Comparison of ENCODE assay signal across 9 cellular contexts in genomic region chr5:170293273-170293672, GRCh38. TPM values are rescaled to one million over a fixed set of nuclear protein-coding genes. Genes with fewer than 3 reads are reported as not detected.
DNase-seq lines count a peak whose midpoint lies in the region; ATAC-seq, FAIRE-seq and TF ChIP-seq lines count a peak whose summit lies in the region.
"Had no signal": no experiment of that assay in that cellular context is flagged by ENCODE, and none has a peak within 500 bp of the region (broad histone marks: within the 10 kb centered on the region; RNA-seq: fewer than 3 reads in every experiment).

No MANE protein-coding gene starts in this region.

- peak in 1 of 2 donors; percentile 31 for TF ChIP-seq RAD21 in liver (IDR thresholded peaks at IDR 0.05)
- TF ChIP-seq RAD21 in HepG2 (CRISPR knock-in tag; IDR thresholded peaks at IDR 0.05), result no peak

- BruUV-seq in HepG2 (replicated peaks; lab: Mats Ljungman, UMichigan), result no TSS peak

- peak overlapping the region; percentile 100 for H3K4me3 Mint-ChIP-seq in T-helper 2 cell treated with Interferon-gamma antibody and Interleukin-4, amounts not matched to agents 5 μg/mL and 100 μg/mL, for 36 hours

- ATAC-seq in HepG2 (no peak), HG03025 (IDR thresholded peaks at IDR 0.05; ENCODE audit: low FRiP score, unreplicated experiment) (peak; percentile 63), lower lobe of right lung (peak; percentile 71 to 82)

- H3K4me1 ChIP-seq in liver (ENCODE audit: control insufficient read depth in 4 of 4, insufficient read depth in 4 of 4, low read length in 3 of 4) (peaks cover 0 to 2% (median under 1%) of the 10 kb centered on the region in 4 donors), HepG2 (ENCODE audit: insufficient read depth, low read length) (no peaks in the 10 kb centered on the region), lower lobe of right lung (peaks cover 65% of the 10 kb centered on the region)

- peak overlapping the region; percentile 83 for H3K27ac Mint-ChIP-seq in T-helper 2 cell treated with Interferon-gamma antibody and Interleukin-4, amounts not matched to agents 5 μg/mL and 100 μg/mL, for 36 hours

- TF ChIP-seq EP300 in HepG2 (IDR thresholded peaks at IDR 0.05; ENCODE audit: low read depth in 2 of 2, low read length in 2 of 2) (no peak), HepG2 (CRISPR knock-in tag; IDR thresholded peaks at IDR 0.05; ENCODE audit: borderline replicate concordance) (no peak)

- no peaks in the 10 kb centered on the region for H4K20me1 ChIP-seq in HepG2 (ENCODE audit: insufficient read depth, low read length)

- no peak overlapping the region for H3K4me3 ChIP-seq in liver (ENCODE audit: low read depth in 1 of 3, low read length in 3 of 3)
- H3K4me3 ChIP-seq in HepG2 (replicated peaks in 1 of 3; ENCODE audit: insufficient read depth in 1 of 3, low read depth in 2 of 3, low read length in 3 of 3), result no peak overlapping the region
- peak overlapping the region; percentile 74 for H3K4me3 ChIP-seq in lower lobe of right lung

- TF ChIP-seq CTCF in liver (IDR thresholded peaks at IDR 0.05; ENCODE audit: low read depth, low read length, missing input control) (no peak), HepG2 (CRISPR knock-in tag; IDR thresholded peaks at IDR 0.05) (no peak), lower lobe of right lung (IDR thresholded peaks at IDR 0.05) (no peak)

- no peak for FAIRE-seq in HepG2 (lab: Jason Lieb, UNC)

- H3K9ac ChIP-seq in liver (ENCODE audit: low read depth in 1 of 2, low read length in 2 of 2) (no peak overlapping the region), HepG2 (ENCODE audit: insufficient read depth, low read depth, low read length) (no peak overlapping the region)

- DNase-seq in HepG2 (ENCODE audit: low spot score) (no peak), lower lobe of right lung (peak; percentile 78), retina (no peak), SK-N-DZ (ENCODE audit: low spot score) (no peak)
- DNase-seq in T-helper 2 cell treated with Interferon-gamma antibody and Interleukin-4, amounts not matched to agents 5 μg/mL and 100 μg/mL, for 36 hours (ENCODE audit: low spot score), result peak; percentile 72
- no peak for DNase-seq in effector CD8-positive, alpha-beta T cell (lab: John Stamatoyannopoulos, UW)

- H3K9me3 ChIP-seq in liver (ENCODE audit: control insufficient read depth in 4 of 4, low read length in 3 of 4), result peaks cover 0 to 2% (median 0%) of the 10 kb centered on the region in 4 donors
- H3K9me3 ChIP-seq in HepG2 (ENCODE audit: low read length), result peaks cover 9% of the 10 kb centered on the region
- H3K9me3 ChIP-seq in lower lobe of right lung, result no peaks in the 10 kb centered on the region

- POLR2A ChIA-PET in HepG2 (lab: Yijun Ruan, JAX), result no interaction called here

- intact Hi-C loops in HepG2 (cut with micrococcal nuclease; ENCODE audit: unreplicated experiment), result no loop called here
- intact Hi-C loops in lower lobe of right lung (cut with DNase I), result no loop called here

- no peaks in the 10 kb centered on the region for H3K27me3 Mint-ChIP-seq in T-helper 2 cell treated with Interferon-gamma antibody and Interleukin-4, amounts not matched to agents 5 μg/mL and 100 μg/mL, for 36 hours (ENCODE audit: low read depth)

- no peak for TF ChIP-seq POLR2A in HepG2 (IDR thresholded peaks at IDR 0.05; ENCODE audit: insufficient read depth in 1 of 2, low read depth in 2 of 2, low read length in 2 of 2)

- WGBS in liver, result 56% methylated on average over 6 of the region's 6 CpGs
- 0% methylated on average over 4 of the region's 6 CpGs for WGBS in HepG2 (ENCODE audit: low lambda C conversion rate)

- in situ Hi-C loops in HepG2 (cut with HindIII; ENCODE audit: extremely low pct_ligation_motif_present, low pct_unique_long_range_greater_than_20kb), result no loop called here

- no peak overlapping the region for H3K4me2 ChIP-seq in HepG2 (ENCODE audit: low read depth, low read length)

- H3K27ac ChIP-seq in liver (ENCODE audit: low read depth in 1 of 2, low read length in 2 of 2) (peak overlapping the region in 1 of 2 donors; percentile 30), HepG2 (ENCODE audit: extremely low read length, insufficient read depth, low read length) (no peak overlapping the region), lower lobe of right lung (no peak overlapping the region)

- H3K79me2 ChIP-seq in HepG2 (ENCODE audit: insufficient read depth, low read length), result no peaks in the 10 kb centered on the region

- H3K4me1 Mint-ChIP-seq in T-helper 2 cell treated with Interferon-gamma antibody and Interleukin-4, amounts not matched to agents 5 μg/mL and 100 μg/mL, for 36 hours (ENCODE audit: low read depth), result peaks cover 66% of the 10 kb centered on the region

- H2AFZ ChIP-seq in HepG2 (ENCODE audit: low read length), result no peak overlapping the region

- H3K36me3 ChIP-seq in liver (ENCODE audit: control insufficient read depth in 4 of 4, insufficient read depth in 3 of 4, low read depth in 1 of 4, low read length in 3 of 4) (peaks cover 0 to 5% (median 0%) of the 10 kb centered on the region in 4 donors), HepG2 (replicated peaks in 1 of 2; ENCODE audit: control insufficient read depth in 1 of 2, insufficient read depth in 2 of 2, low read length in 2 of 2) (no peaks in the 10 kb centered on the region), lower lobe of right lung (peaks cover 39% of the 10 kb centered on the region)

- no peaks in the 10 kb centered on the region for H3K27me3 ChIP-seq in liver (ENCODE audit: control insufficient read depth in 4 of 4, insufficient read depth in 4 of 4, low read length in 3 of 4)
- H3K27me3 ChIP-seq in HepG2 (ENCODE audit: control insufficient read depth in 1 of 2, insufficient read depth in 2 of 2, low read length in 2 of 2), result peaks cover 0 to 8% of the 10 kb centered on the region in 2 experiments; a peak in 2 of 5 replicates
- H3K27me3 ChIP-seq in lower lobe of right lung (ENCODE audit: low read depth), result no peaks in the 10 kb centered on the region

- peaks cover 94% of the 10 kb centered on the region for H3K36me3 Mint-ChIP-seq in T-helper 2 cell treated with Interferon-gamma antibody and Interleukin-4, amounts not matched to agents 5 μg/mL and 100 μg/mL, for 36 hours (ENCODE audit: low read depth)

- H3K9me3 Mint-ChIP-seq in T-helper 2 cell treated with Interferon-gamma antibody and Interleukin-4, amounts not matched to agents 5 μg/mL and 100 μg/mL, for 36 hours, result no peaks in the 10 kb centered on the region

- CTCF ChIA-PET in HepG2 (lab: Yijun Ruan, JAX; ENCODE audit: low intra/inter-chr PET ratio, low total read pairs), result no interaction called here

TF ChIP-seq in liver, 16 proteins besides CTCF, POLR2A, EP300 and RAD21 (continues in another document):
- no peak for TF ChIP-seq HNF4A (conservative IDR thresholded peaks at IDR 0.05)

TF ChIP-seq in HepG2, 621 proteins besides CTCF, POLR2A, EP300 and RAD21 (continues in another document):
- TF ChIP-seq ATM (IDR thresholded peaks at IDR 0.05; ENCODE audit: borderline replicate concordance) (no peak), STAG1 (CRISPR knock-in tag; IDR thresholded peaks at IDR 0.05) (no peak), HINFP (CRISPR knock-in tag; IDR thresholded peaks at IDR 0.05; ENCODE audit: low read depth) (no peak), TRIM22 (IDR thresholded peaks at IDR 0.05) (no peak), REPIN1 (CRISPR knock-in tag; IDR thresholded peaks at IDR 0.05; ENCODE audit: borderline replicate concordance, low read depth) (no peak)

RNA-seq across cellular contexts. Expression of gene LCP2, which starts 4.3 kb away (rescaled TPM):
- total RNA-seq in liver (10 to 100 TPM in 1 of 2 donors, 1 to 10 TPM in 1; 7.3 to 16.3 TPM), HepG2 (2016; rRNA removed; fragmentation: Illumina TruSeq; extraction: Trizol) (not detected in 2 replicates), lower lobe of right lung (82.9 TPM)
- polyA plus RNA-seq in liver (1 to 10 TPM; 3.6 to 6.0 TPM), HepG2 (2011; rRNA removed) (not detected in 2 replicates)
- not detected in 2 replicates for total RNA-seq in HepG2 (2016; cell fraction: cytosol; rRNA removed; fragmentation: Illumina TruSeq; extraction: Trizol; ENCODE audit: low read depth)
- not detected in 2 replicates for total RNA-seq in HepG2 (2016; cell fraction: insoluble cytoplasmic fraction; rRNA removed; fragmentation: Illumina TruSeq; extraction: Trizol)
- not detected in 2 replicates for total RNA-seq in HepG2 (2016; cell fraction: membrane; rRNA removed; fragmentation: Illumina TruSeq; extraction: Trizol)
- total RNA-seq in HepG2 (2016; cell fraction: nucleus; rRNA removed; fragmentation: Illumina TruSeq; extraction: Trizol), result not detected in 2 replicates
- polyA plus RNA-seq in HepG2 (2011; cell fraction: cytosol; rRNA removed), result not detected in 2 replicates
- not detected in 2 replicates for polyA plus RNA-seq in HepG2 (2011; cell fraction: nucleus; rRNA removed)
- polyA plus RNA-seq in HepG2 (2012), result not detected in 2 replicates
- polyA plus RNA-seq in HepG2 (2016; cell fraction: cytosol; fragmentation: Illumina TruSeq; extraction: Trizol; ENCODE audit: low read depth), result not detected in 2 replicates
- polyA plus RNA-seq in HepG2 (2016; cell fraction: insoluble cytoplasmic fraction; fragmentation: Illumina TruSeq; extraction: Trizol; ENCODE audit: low read depth), result not detected in 2 replicates
- polyA plus RNA-seq in HepG2 (2016; cell fraction: membrane; fragmentation: Illumina TruSeq; extraction: Trizol; ENCODE audit: low read depth), result not detected in 2 replicates
- polyA plus RNA-seq in HepG2 (2016; cell fraction: nucleus; fragmentation: Illumina TruSeq; extraction: Trizol; ENCODE audit: insufficient read depth, low read depth), result not detected in 2 replicates
- polyA minus RNA-seq in HepG2 (2011; rRNA and poly(A)+ RNA removed; ENCODE audit: low replicate concordance), result 0.10 and 0.21 TPM in 2 replicates
- not detected in 2 replicates for polyA minus RNA-seq in HepG2 (2011; cell fraction: cytosol; rRNA and poly(A)+ RNA removed)
- polyA minus RNA-seq in HepG2 (2011; cell fraction: nucleus; rRNA and poly(A)+ RNA removed), result not detected in 2 replicates
- not detected in 2 replicates for polyA plus RNA-seq in SK-N-DZ (2014; cell fraction: cytosol; rRNA removed)
- not detected in 2 replicates for polyA plus RNA-seq in SK-N-DZ (2014; cell fraction: nucleus; rRNA removed)
- total RNA-seq: Daoy had no signal

Comparison
In these comparisons a context has a peak if more than half of its experiments do, and no peak if none do; other contexts are left out.
1. RNA of gene LCP2, which starts 4.3 kb away (total RNA-seq): 82.9 TPM in lower lobe of right lung (single experiment) and 7.3 to 16.3 TPM in liver; not detected in HepG2; every median in the first group is over 4 times any median in the second.
2. DNase-seq: peak in T-helper 2 cell treated with Interferon-gamma antibody and Interleukin-4, amounts not matched to agents 5 μg/mL and 100 μg/mL, for 36 hours (single experiment) and lower lobe of right lung (single experiment); none in HepG2 (single experiment), retina (single experiment), effector CD8-positive, alpha-beta T cell (single experiment) and SK-N-DZ (single experiment).